In genomic region chr22:33873666-33874065, GRCh38 we compare ENCODE assay signal across 20 cellular contexts. TPM values are rescaled to one million over a fixed set of nuclear protein-coding genes. Genes with fewer than 3 reads are reported as not detected.
DNase-seq lines count a peak whose midpoint lies in the region; ATAC-seq, FAIRE-seq and TF ChIP-seq lines count a peak whose summit lies in the region.
"Had no signal": no experiment of that assay in that cellular context is flagged by ENCODE, and none has a peak within 500 bp of the region (broad histone marks: within the 10 kb centered on the region; RNA-seq: fewer than 3 reads in every experiment).

No MANE protein-coding gene starts in this region.

- CTCF ChIA-PET in H1 (lab: Charles Lee; ENCODE audit: partially characterized antibody) = interaction anchor here (2.2 kb wide), 1 partner anchor 27 kb away, joined by 5 read pairs; no protein-coding TSS in a partner anchor

- H2BK5ac ChIP-seq in H1 (ENCODE audit: low read depth, low read length) = 0 out of 2 replicates have a peak overlapping the region, but pooled peaks have one; percentile 69

- DNase-seq in H1 (ENCODE audit: low read depth in 1 of 2, low spot score in 2 of 2) = no peak
- no peak for DNase-seq in left colon
- DNase-seq in vagina (ENCODE audit: extremely low spot score in 2 of 2) = no peak
- no peak for DNase-seq in GM10266 (ENCODE audit: extremely low spot score)
- no peak for DNase-seq in natural killer cell
- DNase-seq: activated CD4-positive, alpha-beta T cell treated with anti-CD3 and anti-CD28 coated beads for 1 hour; activated CD8-positive, alpha-beta memory T cell treated with anti-CD3 and anti-CD28 coated beads for 24 hours; activated naive CD4-positive, alpha-beta T cell; activated T-cell treated with anti-CD3 and anti-CD28 coated beads, Interleukin-2, amount 50 U/mL, for 24 hours; CD8-positive, alpha-beta T cell; GDM1; naive B cell; NCI-H2081 treated with DMSO at 0.1 percent for 48 hours; NCI-H446 had no signal

- no peak overlapping the region for H4K5ac ChIP-seq in H1 (ENCODE audit: insufficient read length, low read depth, low read length)

- TF ChIP-seq RAD21 in H1 (IDR thresholded peaks at IDR 0.05 in 1 of 2, conservative IDR thresholded peaks at IDR 0.05 in 1 of 2; ENCODE audit: low read depth in 2 of 2, low read length in 2 of 2) = no peak

- POLR2A ChIA-PET in H1 (lab: Charles Lee; ENCODE audit: partially characterized antibody) = interaction anchor here (0.7 to 2.3 kb wide), 4 partner anchors 11 to 45 kb away, joined by 3 to 8 read pairs (median 4); no protein-coding TSS in a partner anchor

- H3K9ac ChIP-seq in H1 (replicated peaks in 1 of 4; ENCODE audit: extremely low read depth in 1 of 4, low read depth in 3 of 4, low read length in 3 of 4) = no peak overlapping the region
- no peak overlapping the region for H3K9ac ChIP-seq in rectal smooth muscle tissue (ENCODE audit: low read length)

- no peaks in the 10 kb centered on the region for H3K4me1 Mint-ChIP-seq in natural killer cell

- H2BK15ac ChIP-seq in H1 (ENCODE audit: low read length) = 0 out of 2 replicates have a peak overlapping the region, but pooled peaks have one; percentile 23

- H3K27ac Mint-ChIP-seq in natural killer cell = no peak overlapping the region
- H3K27ac Mint-ChIP-seq: activated T-cell treated with anti-CD3 and anti-CD28 coated beads, Interleukin-2, amount 50 U/mL, for 24 hours; CD8-positive, alpha-beta T cell; dendritic cell treated with granulocyte-macrophage colony-stimulating factor and Interleukin-4, amounts not matched to agents 40 ng/mL and 50 ng/mL, for 4 days had no signal

- H3K14ac ChIP-seq in H1 (ENCODE audit: insufficient read length) = no peak overlapping the region

- H3K27ac ChIP-seq in H1 (ENCODE audit: low read depth, low read length) = no peak overlapping the region
- H3K27ac ChIP-seq in rectal smooth muscle tissue (ENCODE audit: low read depth, low read length) = peak overlapping the region; percentile 29
- H3K27ac ChIP-seq in vagina = peak overlapping the region; percentile 52
- H3K27ac ChIP-seq: cardiac muscle cell, HL-60 had no signal

- TF ChIP-seq POLR2A in H1 (IDR thresholded peaks at IDR 0.05; ENCODE audit: control extremely low read depth in 1 of 2, low read depth in 2 of 2, low read length in 2 of 2) (no peak), vagina (IDR thresholded peaks at IDR 0.05) (no peak)

- H3K27me3 ChIP-seq in H1 (replicated peaks in 1 of 4; ENCODE audit: control insufficient read depth in 3 of 4, extremely low read depth in 1 of 4, insufficient read depth in 3 of 4, low read length in 3 of 4) = no peaks in the 10 kb centered on the region
- H3K27me3 ChIP-seq in rectal smooth muscle tissue (ENCODE audit: control insufficient read depth, insufficient read depth, low read length) = no peaks in the 10 kb centered on the region
- H3K27me3 ChIP-seq in vagina = no peaks in the 10 kb centered on the region
- H3K27me3 ChIP-seq: cardiac muscle cell had no signal

- H3K36me3 Mint-ChIP-seq in natural killer cell = no peaks in the 10 kb centered on the region
- H3K36me3 Mint-ChIP-seq: CD8-positive, alpha-beta T cell had no signal

- H2BK20ac ChIP-seq in H1 (ENCODE audit: low read length) = no peak overlapping the region

- no peak overlapping the region for H3K23ac ChIP-seq in H1 (ENCODE audit: insufficient read length)

- FAIRE-seq in H1 (lab: Jason Lieb, UNC) = no peak
- FAIRE-seq: endometrium had no signal

- H3K27me3 Mint-ChIP-seq in natural killer cell (ENCODE audit: low read depth in 2 of 2) = peaks cover 0 to 2% of the 10 kb centered on the region in 2 donors
- H3K27me3 Mint-ChIP-seq: activated T-cell treated with anti-CD3 and anti-CD28 coated beads, Interleukin-2, amount 50 U/mL, for 24 hours; dendritic cell treated with granulocyte-macrophage colony-stimulating factor and Interleukin-4, amounts not matched to agents 40 ng/mL and 50 ng/mL, for 4 days; naive B cell had no signal

- H3K4me1 ChIP-seq in H1 (replicated peaks in 1 of 4; ENCODE audit: control insufficient read depth in 3 of 4, insufficient read depth in 4 of 4, low read length in 3 of 4) (peaks cover 4 to 41% (median 17%) of the 10 kb centered on the region in 4 experiments), rectal smooth muscle tissue (ENCODE audit: control insufficient read depth, insufficient read depth, low read length) (peaks cover 19% of the 10 kb centered on the region), vagina (peaks cover 31% of the 10 kb centered on the region)

- H3K4ac ChIP-seq in H1 (replicated peaks; ENCODE audit: insufficient read length, low read depth, low read length) = no peak overlapping the region

- peaks cover 29 to 30% of the 10 kb centered on the region in 2 experiments for H4K20me1 ChIP-seq in H1 (replicated peaks in 1 of 2; ENCODE audit: control insufficient read depth in 1 of 2, insufficient read depth in 2 of 2, low read length in 2 of 2)

- WGBS in H1 (ENCODE audit: extremely low coverage in 1 of 2, insufficient coverage in 1 of 2, insufficient read length in 1 of 2, insufficient replicate concordance in 2 of 2, low coverage in 1 of 2, low lambda C conversion rate in 2 of 2, missing lambda C conversion rate in 1 of 2), 2 experiments = 100% methylated on average over 2 of the region's 2 CpGs; no CpG with 5 or more reads in 1 of the 2 experiments

- intact Hi-C loops in left colon (cut with DNase I, micrococcal nuclease) (no loop called here), vagina (cut with DNase I) (no loop called here), natural killer cell (cut with micrococcal nuclease) (no loop called here)

- peaks cover 12% of the 10 kb centered on the region for H3K79me1 ChIP-seq in H1 (ENCODE audit: low read depth, low read length)

- TF ChIP-seq EP300 in H1 (IDR thresholded peaks at IDR 0.05; ENCODE audit: borderline replicate concordance in 1 of 2, low read depth in 2 of 2, low read length in 2 of 2) = no peak

- H3K36me3 ChIP-seq in H1 (ENCODE audit: control insufficient read depth in 2 of 4, insufficient read depth in 4 of 4, low read length in 3 of 4) = no peaks in the 10 kb centered on the region; a peak in 1 of 8 replicates
- H3K36me3 ChIP-seq in rectal smooth muscle tissue (ENCODE audit: control insufficient read depth, insufficient read depth, low read length) = no peaks in the 10 kb centered on the region
- H3K36me3 ChIP-seq in vagina = no peaks in the 10 kb centered on the region
- H3K36me3 ChIP-seq: cardiac muscle cell had no signal

- H3K4me3 Mint-ChIP-seq in natural killer cell = no peak overlapping the region
- H3K4me3 Mint-ChIP-seq: activated T-cell treated with anti-CD3 and anti-CD28 coated beads, Interleukin-2, amount 50 U/mL, for 24 hours; CD8-positive, alpha-beta T cell; dendritic cell treated with granulocyte-macrophage colony-stimulating factor and Interleukin-4, amounts not matched to agents 40 ng/mL and 50 ng/mL, for 4 days had no signal

- no peak overlapping the region for H3K4me3 ChIP-seq in H1 (ENCODE audit: extremely low read depth in 1 of 4, insufficient read depth in 2 of 4, low read depth in 3 of 4, low read length in 4 of 4)
- no peak overlapping the region for H3K4me3 ChIP-seq in rectal smooth muscle tissue (ENCODE audit: low read length)
- no peak overlapping the region for H3K4me3 ChIP-seq in vagina
- H3K4me3 ChIP-seq: cardiac muscle cell had no signal

- ATAC-seq in left colon (peak; percentile 27), natural killer cell (no peak), HG03045 (IDR thresholded peaks at IDR 0.05; ENCODE audit: unreplicated experiment) (no peak)
- ATAC-seq: CD8-positive, alpha-beta T cell had no signal

- H2AK5ac ChIP-seq in H1 (ENCODE audit: low read depth, low read length) = 0 out of 2 replicates have a peak overlapping the region, but pooled peaks have one; percentile 34

- peaks cover 21 to 96% of the 10 kb centered on the region in 2 experiments; a peak in 3 of 4 replicates for H3K79me2 ChIP-seq in H1 (ENCODE audit: control insufficient read depth in 1 of 2, insufficient read depth in 2 of 2, low read length in 2 of 2)

- H2AFZ ChIP-seq in H1 (ENCODE audit: low read length) = no peak overlapping the region

- no peak overlapping the region for H3K56ac ChIP-seq in H1 (replicated peaks; ENCODE audit: insufficient read length, low read depth, low read length)

- no peak overlapping the region for H2BK120ac ChIP-seq in H1 (replicated peaks; ENCODE audit: low read depth, low read length)

- H3K18ac ChIP-seq in H1 (ENCODE audit: extremely low read depth, low read length) = peak overlapping the region; percentile 66; the same call in 1 of the 2 replicates

- no peak overlapping the region for H2BK12ac ChIP-seq in H1 (ENCODE audit: low read depth, low read length)

- TF ChIP-seq CTCF in H1 (IDR thresholded peaks at IDR 0.05; ENCODE audit: control extremely low read depth in 1 of 3, insufficient read depth in 1 of 3, low read depth in 1 of 3, low read length in 3 of 3) (no peak), vagina (IDR thresholded peaks at IDR 0.05) (no peak), GM10266 (IDR thresholded peaks at IDR 0.05; ENCODE audit: control insufficient read depth, insufficient read depth, low read depth, missing control alignments) (no peak), natural killer cell (IDR thresholded peaks at IDR 0.05) (no peak)

- no peaks in the 10 kb centered on the region; the same call in 1 of the 2 replicates for H3K23me2 ChIP-seq in H1 (ENCODE audit: low read depth, low read length)

- no peak overlapping the region for H4K8ac ChIP-seq in H1 (ENCODE audit: extremely low read depth, insufficient read depth, low read length)

- H3K4me2 ChIP-seq in H1 (ENCODE audit: insufficient read depth in 1 of 2, low read depth in 2 of 2, low read length in 2 of 2) = peak overlapping the region; percentile 5 to 12; a peak in 1 of 4 replicates

- H4K91ac ChIP-seq in H1 (replicated peaks; ENCODE audit: insufficient read length, low read length) = peak overlapping the region; percentile 9

- no peaks in the 10 kb centered on the region for H3K9me3 Mint-ChIP-seq in natural killer cell
- H3K9me3 Mint-ChIP-seq: activated T-cell treated with anti-CD3 and anti-CD28 coated beads, Interleukin-2, amount 50 U/mL, for 24 hours; CD8-positive, alpha-beta T cell; dendritic cell treated with granulocyte-macrophage colony-stimulating factor and Interleukin-4, amounts not matched to agents 40 ng/mL and 50 ng/mL, for 4 days; naive B cell had no signal

- H3K9me3 ChIP-seq in H1 (ENCODE audit: insufficient read depth in 2 of 2, low read depth in 1 of 2, low read length in 1 of 2) (no peaks in the 10 kb centered on the region), vagina (no peaks in the 10 kb centered on the region)

RNA-seq across cellular contexts. Expression of gene LARGE1, which starts 46.6 kb away (rescaled TPM):
- total RNA-seq in H1 (2021; fragmentation: NEBNext Ultra II Directional; extraction: Animal tissue kit (Norgen Biotek cat#: 25700)) = 69.5 and 83.0 TPM in 2 replicates
- 43.7 and 51.4 TPM in 2 replicates for polyA plus RNA-seq in H1 (2011; rRNA removed)
- 42.0 TPM for polyA plus RNA-seq in H1 (2011; cell fraction: cytosol; rRNA removed)
- polyA plus RNA-seq in H1 (2011; cell fraction: nucleus; rRNA removed) = 56.3 TPM
- polyA plus RNA-seq in H1 (2012, experiment 1 of 2) = 40.0 to 53.5 TPM (median 47.7 TPM) in 4 replicates
- polyA plus RNA-seq in H1 (2012, experiment 2 of 2) = 38.9 TPM
- polyA plus RNA-seq in H1 (2013, experiment 1 of 2) = 39.9 TPM
- polyA plus RNA-seq in H1 (2013, experiment 2 of 2) = 39.1 TPM
- polyA minus RNA-seq in H1 (2011; rRNA and poly(A)+ RNA removed) = 121 and 152 TPM in 2 replicates
- polyA minus RNA-seq in H1 (2011; cell fraction: cytosol; rRNA and poly(A)+ RNA removed) = 72.1 TPM
- polyA minus RNA-seq in H1 (2011; cell fraction: nucleus; rRNA and poly(A)+ RNA removed) = 137 TPM
- total RNA-seq in left colon = 10 to 100 TPM; 51.6 to 69.6 TPM
- total RNA-seq in vagina = 29.5 TPM
- 10 to 100 TPM in 1 of 3 donors, 1 to 10 TPM in 2; 2.6 to 11.6 (median 4.1) TPM for total RNA-seq in natural killer cell
